ENCODE assay signal across 1 cellular context in genomic region chr9:136961279-136962065, GRCh38.
TF ChIP-seq lines count a peak whose summit lies in the region.

No MANE protein-coding gene starts in this region.

TF ChIP-seq in liver, 16 proteins besides CTCF, POLR2A, EP300 and RAD21:
- TF ChIP-seq REST (IDR thresholded peaks at IDR 0.05) (no peak), TAF1 (conservative IDR thresholded peaks at IDR 0.05) (no peak), YY1 (IDR thresholded peaks at IDR 0.05) (no peak), RXRA (IDR thresholded peaks at IDR 0.05) (peak in 1 of 2 donors; percentile 67), ATF3 (IDR thresholded peaks at IDR 0.05) (no peak), HNF4A (conservative IDR thresholded peaks at IDR 0.05) (no peak), EGR1 (IDR thresholded peaks at IDR 0.05; ENCODE audit: low read depth in 2 of 2) (no peak), SP1 (IDR thresholded peaks at IDR 0.05) (peak; percentile 19)
